ENCODE assay signal across 28 cellular contexts in the genomic region with DNA sequence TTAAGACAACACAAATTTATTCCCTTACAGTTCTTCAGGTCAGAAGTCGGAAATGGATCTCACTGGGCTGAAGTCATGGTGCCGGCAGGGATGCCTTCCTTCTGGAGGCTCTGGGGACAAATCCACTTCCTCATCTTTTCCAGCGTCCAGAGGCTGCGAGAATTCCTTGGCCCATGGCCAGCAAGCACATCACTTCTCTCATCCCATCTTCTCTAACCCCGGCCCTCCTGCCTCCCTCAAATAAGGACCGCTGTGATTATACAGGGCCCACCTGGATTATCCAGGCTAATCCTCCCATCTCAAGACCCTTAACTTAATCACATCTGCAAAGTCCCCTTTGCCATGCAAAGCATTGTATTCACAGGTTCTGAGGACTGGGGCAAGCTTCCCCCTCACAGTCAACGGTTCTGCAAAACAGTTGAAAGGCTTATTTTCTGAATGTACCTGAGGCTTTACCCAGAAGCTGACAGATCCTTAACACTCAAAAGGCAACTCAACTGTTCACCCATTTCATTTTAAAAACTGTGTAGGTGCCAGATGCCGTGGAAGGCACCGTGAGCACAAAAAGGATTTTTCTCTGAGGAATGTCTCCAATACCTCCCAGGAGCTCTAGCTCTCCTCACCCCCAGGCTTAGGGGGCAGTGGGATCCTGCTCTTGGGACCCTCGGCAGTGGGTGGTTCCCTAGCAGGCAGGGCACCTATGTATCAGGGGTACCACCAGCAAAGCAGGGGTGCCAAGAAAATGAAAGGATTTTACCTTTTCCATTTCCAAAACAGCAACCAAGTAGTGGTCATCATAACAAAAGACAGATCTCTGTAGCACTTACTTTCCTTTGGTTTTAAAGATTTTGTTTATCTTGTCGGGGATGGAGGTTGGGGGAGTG.
"Had no signal": no experiment of that assay in that cellular context is flagged by ENCODE, and none has a peak within 500 bp of the region (broad histone marks: within the 10 kb centered on the region; RNA-seq: fewer than 3 reads in every experiment).

No MANE protein-coding gene starts in this region.

- H3K36me3 Mint-ChIP-seq: activated naive CD4-positive, alpha-beta T cell treated with anti-CD3 and anti-CD28 coated beads, Interleukin-2, amount 10 ng/mL, durations not matched to agents 7 days and 5 days; naive B cell had no signal

- ATAC-seq: activated naive CD8-positive, alpha-beta T cell treated with anti-CD3 and anti-CD28 coated beads, Interleukin-2, amount 50 U/mL, for 24 hours; effector memory CD8-positive, alpha-beta T cell; left colon had no signal

- H3K4me1 ChIP-seq: breast epithelium, tibial nerve had no signal

- H3K9me3 ChIP-seq: breast epithelium, right atrium auricular region, suprapubic skin, tibial nerve had no signal

- H3K36me3 ChIP-seq: breast epithelium, right atrium auricular region had no signal

- H3K27me3 Mint-ChIP-seq: activated CD4-positive, alpha-beta memory T cell treated with anti-CD3 and anti-CD28 coated beads, Interleukin-2, amount 10 ng/mL, durations not matched to agents 7 days and 5 days; activated CD4-positive, alpha-beta T cell treated with anti-CD3 and anti-CD28 coated beads, Interleukin-2, amount 10 ng/mL, durations not matched to agents 24 days and 14 days; activated naive CD4-positive, alpha-beta T cell treated with anti-CD3 and anti-CD28 coated beads, Interleukin-2, amount 10 ng/mL, durations not matched to agents 7 days and 5 days; activated naive CD8-positive, alpha-beta T cell treated with anti-CD3 and anti-CD28 coated beads, Interleukin-2, amount 50 U/mL, for 24 hours; activated T-cell treated with anti-CD3 and anti-CD28 coated beads, Interleukin-2, amount 50 U/mL, for 24 hours; central memory CD8-positive, alpha-beta T cell; effector memory CD8-positive, alpha-beta T cell; naive B cell had no signal

- H3K4me1 Mint-ChIP-seq: activated naive CD4-positive, alpha-beta T cell treated with anti-CD3 and anti-CD28 coated beads, Interleukin-2, amount 10 ng/mL, durations not matched to agents 7 days and 5 days; activated naive CD8-positive, alpha-beta T cell treated with anti-CD3 and anti-CD28 coated beads, Interleukin-2, amount 50 U/mL, for 24 hours; central memory CD8-positive, alpha-beta T cell; immature natural killer cell; naive B cell had no signal

- DNase-seq: activated CD4-positive, alpha-beta memory T cell treated with anti-CD3 and anti-CD28 coated beads, Interleukin-2, amount 10 ng/mL, durations not matched to agents 7 days and 5 days; activated CD4-positive, alpha-beta T cell treated with anti-CD3 and anti-CD28 coated beads, Interleukin-2, amount 10 ng/mL, durations not matched to agents 24 days and 14 days; activated CD4-positive, CD25-positive, alpha-beta regulatory T cell treated with anti-CD3 and anti-CD28 coated beads, Interleukin-2, amount 50 U/mL, for 72 hours; activated CD8-positive, alpha-beta memory T cell treated with anti-CD3 and anti-CD28 coated beads, Interleukin-2, amount 50 U/mL, for 48 hours; activated gamma-delta T cell; activated naive CD4-positive, alpha-beta T cell treated with anti-CD3 and anti-CD28 coated beads, Interleukin-2, amount 10 ng/mL, durations not matched to agents 7 days and 5 days; activated naive CD8-positive, alpha-beta T cell treated with anti-CD3 and anti-CD28 coated beads, Interleukin-2, amount 50 U/mL, for 24 hours; activated T-cell treated with anti-CD3 and anti-CD28 coated beads, Interleukin-2, amount 50 U/mL, for 24 hours; amygdala; effector memory CD8-positive, alpha-beta T cell; erythroblast; hypothalamus; immature natural killer cell; kidney; left colon; naive B cell; nephron progenitor cell; stimulated activated CD4-positive, alpha-beta T cell treated with anti-CD3 and anti-CD28 coated beads, Interleukin-15, amount 100 ng/mL, for 24 hours; stimulated activated CD4-positive, alpha-beta T cell treated with anti-CD3 and anti-CD28 coated beads, Interleukin-2, amount 100 ng/mL, for 24 hours; stimulated activated naive CD4-positive, alpha-beta T cell; T-helper 1 cell had no signal

- H3K27ac ChIP-seq: breast epithelium, suprapubic skin, tibial nerve, VCaP had no signal

- H3K4me3 ChIP-seq: breast epithelium, right atrium auricular region, suprapubic skin, tibial nerve had no signal

- H3K27ac Mint-ChIP-seq: activated CD4-positive, alpha-beta memory T cell treated with anti-CD3 and anti-CD28 coated beads, Interleukin-2, amount 10 ng/mL, durations not matched to agents 7 days and 5 days; activated CD4-positive, alpha-beta T cell treated with anti-CD3 and anti-CD28 coated beads, Interleukin-2, amount 10 ng/mL, durations not matched to agents 24 days and 14 days; activated naive CD4-positive, alpha-beta T cell treated with anti-CD3 and anti-CD28 coated beads, Interleukin-2, amount 10 ng/mL, durations not matched to agents 7 days and 5 days; activated naive CD8-positive, alpha-beta T cell treated with anti-CD3 and anti-CD28 coated beads, Interleukin-2, amount 50 U/mL, for 24 hours; activated T-cell treated with anti-CD3 and anti-CD28 coated beads, Interleukin-2, amount 50 U/mL, for 24 hours; immature natural killer cell; mesothelial cell of epicardium; naive B cell had no signal

- H3K4me3 Mint-ChIP-seq: activated CD4-positive, alpha-beta memory T cell treated with anti-CD3 and anti-CD28 coated beads, Interleukin-2, amount 10 ng/mL, durations not matched to agents 7 days and 5 days; activated CD4-positive, alpha-beta T cell treated with anti-CD3 and anti-CD28 coated beads, Interleukin-2, amount 10 ng/mL, durations not matched to agents 24 days and 14 days; activated naive CD4-positive, alpha-beta T cell treated with anti-CD3 and anti-CD28 coated beads, Interleukin-2, amount 10 ng/mL, durations not matched to agents 7 days and 5 days; activated naive CD8-positive, alpha-beta T cell treated with anti-CD3 and anti-CD28 coated beads, Interleukin-2, amount 50 U/mL, for 24 hours; activated T-cell treated with anti-CD3 and anti-CD28 coated beads, Interleukin-2, amount 50 U/mL, for 24 hours; central memory CD8-positive, alpha-beta T cell; effector memory CD8-positive, alpha-beta T cell; immature natural killer cell; mesothelial cell of epicardium; naive B cell; nephron progenitor cell had no signal

- H3K27me3 ChIP-seq: breast epithelium, right atrium auricular region, suprapubic skin, tibial nerve had no signal

- H3K9me3 Mint-ChIP-seq: activated CD4-positive, alpha-beta memory T cell treated with anti-CD3 and anti-CD28 coated beads, Interleukin-2, amount 10 ng/mL, durations not matched to agents 7 days and 5 days; activated CD4-positive, alpha-beta T cell treated with anti-CD3 and anti-CD28 coated beads, Interleukin-2, amount 10 ng/mL, durations not matched to agents 24 days and 14 days; activated naive CD4-positive, alpha-beta T cell treated with anti-CD3 and anti-CD28 coated beads, Interleukin-2, amount 10 ng/mL, durations not matched to agents 7 days and 5 days; activated naive CD8-positive, alpha-beta T cell treated with anti-CD3 and anti-CD28 coated beads, Interleukin-2, amount 50 U/mL, for 24 hours; activated T-cell treated with anti-CD3 and anti-CD28 coated beads, Interleukin-2, amount 50 U/mL, for 24 hours; central memory CD8-positive, alpha-beta T cell; effector memory CD8-positive, alpha-beta T cell; immature natural killer cell; mesothelial cell of epicardium; nephron progenitor cell had no signal
